25 cellular contexts compared by ENCODE assay signal in the genomic region with DNA sequence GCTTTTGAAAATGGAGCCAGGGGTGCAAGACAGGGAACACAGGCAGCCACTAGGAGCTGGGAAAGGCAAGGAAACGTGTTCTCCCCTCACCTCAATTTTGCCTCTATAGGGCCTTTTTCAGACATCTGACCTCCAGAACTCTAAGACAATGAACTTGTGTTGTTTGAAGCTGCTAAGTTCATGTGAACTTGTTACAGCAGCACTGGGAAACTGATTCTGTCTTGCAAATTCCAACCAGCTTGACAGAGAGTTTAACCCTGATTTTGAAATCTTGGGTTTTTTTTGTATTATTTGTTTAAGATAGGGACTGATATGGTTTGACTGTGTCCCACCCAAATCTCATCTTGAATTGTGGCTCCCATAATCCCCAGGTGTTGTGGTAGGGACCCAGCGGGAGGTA.
"Had no signal": no experiment of that assay in that cellular context is flagged by ENCODE, and none has a peak within 500 bp of the region (broad histone marks: within the 10 kb centered on the region; RNA-seq: fewer than 3 reads in every experiment).

No MANE protein-coding gene starts in this region.

- DNase-seq: dermis blood vessel endothelial cell; effector memory CD4-positive, alpha-beta T cell; heart left ventricle; left cardiac atrium; left lung; mesendoderm; midbrain; naive thymus-derived CD8-positive, alpha-beta T cell; occipital lobe; pancreas; stimulated activated CD4-positive, alpha-beta T cell treated with anti-CD3 and anti-CD28 coated beads, Interleukin-12 subunit alpha, Interleukin-12 subunit beta, amount 100 ng/mL, for 4 hours; stimulated activated CD4-positive, alpha-beta T cell treated with anti-CD3 and anti-CD28 coated beads, Interleukin-1b, Interleukin-23, amount 100 ng/mL, for 48 hours; stimulated activated CD4-positive, alpha-beta T cell treated with anti-CD3 and anti-CD28 coated beads, Interleukin-4, amount 100 ng/mL, for 24 hours; stimulated activated naive CD4-positive, alpha-beta T cell treated with Interleukin-2 at 50 U/mL for 16 hours; stomach; thyroid gland had no signal

- H3K4me3 ChIP-seq: coronary artery, gastroesophageal sphincter, heart left ventricle, hepatocyte, left lung, pancreas, smooth muscle cell, stomach, thyroid gland, vagina had no signal

- H3K27ac Mint-ChIP-seq: naive thymus-derived CD8-positive, alpha-beta T cell; stimulated activated effector memory CD8-positive, alpha-beta T cell treated with anti-CD3 and anti-CD28 coated beads, Interleukin-12 subunit alpha, Interleukin-12 subunit beta, amount 100 ng/mL, for 72 hours had no signal

- H3K4me1 ChIP-seq: heart left ventricle, left lung, thyroid gland had no signal

- H2AFZ ChIP-seq: hepatocyte had no signal

- H3K27me3 ChIP-seq: foreskin keratinocyte, gastroesophageal sphincter, heart left ventricle, hepatocyte, left lung, pancreas, stomach, thyroid gland, vagina had no signal

- H3K36me3 Mint-ChIP-seq: naive thymus-derived CD8-positive, alpha-beta T cell; stimulated activated effector memory CD8-positive, alpha-beta T cell treated with anti-CD3 and anti-CD28 coated beads, Interleukin-12 subunit alpha, Interleukin-12 subunit beta, amount 100 ng/mL, for 72 hours had no signal

- H3K9me3 ChIP-seq: gastroesophageal sphincter, heart left ventricle, left lung, pancreas, stomach, thyroid gland, vagina had no signal

- ATAC-seq: esophagus mucosa; gastroesophageal sphincter; heart left ventricle; left cardiac atrium; naive thymus-derived CD8-positive, alpha-beta T cell; sciatic nerve; stimulated activated effector memory CD8-positive, alpha-beta T cell treated with anti-CD3 and anti-CD28 coated beads, Interleukin-12 subunit alpha, Interleukin-12 subunit beta, amount 100 ng/mL, for 72 hours had no signal

- H3K36me3 ChIP-seq: gastroesophageal sphincter, heart left ventricle, left lung, pancreas, stomach, thyroid gland, vagina had no signal

- H3K4me2 ChIP-seq: hepatocyte, smooth muscle cell had no signal

- H3K27ac ChIP-seq: coronary artery, foreskin keratinocyte, gastroesophageal sphincter, hepatocyte, left lung, pancreas, stomach, thyroid gland, vagina had no signal

- H3K4me1 Mint-ChIP-seq: stimulated activated effector memory CD8-positive, alpha-beta T cell treated with anti-CD3 and anti-CD28 coated beads, Interleukin-12 subunit alpha, Interleukin-12 subunit beta, amount 100 ng/mL, for 72 hours had no signal

- H3K79me2 ChIP-seq: hepatocyte had no signal

- H3K4me3 Mint-ChIP-seq: naive thymus-derived CD8-positive, alpha-beta T cell; stimulated activated effector memory CD8-positive, alpha-beta T cell treated with anti-CD3 and anti-CD28 coated beads, Interleukin-12 subunit alpha, Interleukin-12 subunit beta, amount 100 ng/mL, for 72 hours had no signal
